In genomic region chr4:65604515-65604914, GRCh38 we compare ENCODE assay signal across 33 cellular contexts.
"Had no signal": no experiment of that assay in that cellular context is flagged by ENCODE, and none has a peak within 500 bp of the region (broad histone marks: within the 10 kb centered on the region; RNA-seq: fewer than 3 reads in every experiment).

No MANE protein-coding gene starts in this region.

- H3K36me3 ChIP-seq: neutrophil, ovary, spleen, suprapubic skin, tibial artery, transverse colon, upper lobe of right lung, uterus had no signal

- H3K4me1 ChIP-seq: parathyroid adenoma, psoas muscle, spleen, suprapubic skin, testis, tibial artery, transverse colon, upper lobe of right lung, uterus had no signal

- H3K4me2 ChIP-seq: smooth muscle cell had no signal

- H3K36me3 Mint-ChIP-seq: naive thymus-derived CD8-positive, alpha-beta T cell; natural killer cell treated with Interleukin-12 subunit alpha and Interleukin-12 subunit beta and Interleukin-15 and Interleukin-18, amount 100 ng/mL, for 72 hours; stimulated activated memory B cell treated with anti-CD40 and anti-IgM and Interleukin-4, amounts not matched to agents 10 μg/mL and 1 μg/mL and 100 μg/mL, for 72 hours; type B pancreatic cell had no signal

- H3K9me3 Mint-ChIP-seq: nephron progenitor cell; neural crest cell; stimulated activated memory B cell treated with anti-CD40 and anti-IgM and Interleukin-4, amounts not matched to agents 10 μg/mL and 1 μg/mL and 100 μg/mL, for 72 hours; type B pancreatic cell had no signal

- H3K4me3 Mint-ChIP-seq: naive thymus-derived CD8-positive, alpha-beta T cell; natural killer cell treated with Interleukin-12 subunit alpha and Interleukin-12 subunit beta and Interleukin-15 and Interleukin-18, amount 100 ng/mL, for 72 hours; nephron progenitor cell; neural crest cell; stimulated activated memory B cell treated with anti-CD40 and anti-IgM and Interleukin-4, amounts not matched to agents 10 μg/mL and 1 μg/mL and 100 μg/mL, for 72 hours; stimulated activated naive CD8-positive, alpha-beta T cell treated with anti-CD3 and anti-CD28 coated beads, Interleukin-15, amount 100 ng/mL, for 72 hours; type B pancreatic cell had no signal

- ATAC-seq: naive thymus-derived CD8-positive, alpha-beta T cell; natural killer cell treated with Interleukin-12 subunit alpha and Interleukin-12 subunit beta and Interleukin-15 and Interleukin-18, amount 100 ng/mL, for 72 hours; psoas muscle; right cardiac atrium; sciatic nerve; stimulated activated memory B cell treated with anti-CD40 and anti-IgM and Interleukin-4, amounts not matched to agents 10 μg/mL and 1 μg/mL and 100 μg/mL, for 72 hours; stimulated activated naive CD8-positive, alpha-beta T cell treated with anti-CD3 and anti-CD28 coated beads, Interleukin-15, amount 100 ng/mL, for 72 hours; stimulated activated naive CD8-positive, alpha-beta T cell treated with anti-CD3 and anti-CD28 coated beads, Interleukin-15, Interleukin-2, amounts not matched to agents 100 U/mL and 50 U/mL, for 24 hours; upper lobe of right lung had no signal

- H3K9me3 ChIP-seq: neutrophil, ovary, psoas muscle, suprapubic skin, testis, tibial artery, transverse colon, upper lobe of right lung, uterus had no signal

- H3K27ac ChIP-seq: neutrophil, ovary, parathyroid adenoma, psoas muscle, skin epidermis, spleen, suprapubic skin, testis, tibial artery, transverse colon, upper lobe of right lung, uterus had no signal

- H3K27ac Mint-ChIP-seq: naive thymus-derived CD8-positive, alpha-beta T cell; natural killer cell treated with Interleukin-12 subunit alpha and Interleukin-12 subunit beta and Interleukin-15 and Interleukin-18, amount 100 ng/mL, for 72 hours; nephron progenitor cell; progenitor cell of endocrine pancreas; stimulated activated memory B cell treated with anti-CD40 and anti-IgM and Interleukin-4, amounts not matched to agents 10 μg/mL and 1 μg/mL and 100 μg/mL, for 72 hours; stimulated activated naive CD8-positive, alpha-beta T cell treated with anti-CD3 and anti-CD28 coated beads, Interleukin-15, amount 100 ng/mL, for 72 hours; type B pancreatic cell had no signal

- H3K27me3 ChIP-seq: neutrophil, ovary, spleen, suprapubic skin, testis, tibial artery, transverse colon, upper lobe of right lung, uterus had no signal

- H3K4me3 ChIP-seq: ovary, psoas muscle, skin epidermis, smooth muscle cell, spleen, suprapubic skin, testis, tibial artery, transverse colon, upper lobe of right lung, uterus had no signal

- H3K4me1 Mint-ChIP-seq: naive thymus-derived CD8-positive, alpha-beta T cell; nephron progenitor cell; stimulated activated memory B cell treated with anti-CD40 and anti-IgM and Interleukin-4, amounts not matched to agents 10 μg/mL and 1 μg/mL and 100 μg/mL, for 72 hours; stimulated activated naive CD8-positive, alpha-beta T cell treated with anti-CD3 and anti-CD28 coated beads, Interleukin-15, amount 100 ng/mL, for 72 hours had no signal

- H3K27me3 Mint-ChIP-seq: naive thymus-derived CD8-positive, alpha-beta T cell; natural killer cell treated with Interleukin-12 subunit alpha and Interleukin-12 subunit beta and Interleukin-15 and Interleukin-18, amount 100 ng/mL, for 72 hours; progenitor cell of endocrine pancreas; stimulated activated memory B cell treated with anti-CD40 and anti-IgM and Interleukin-4, amounts not matched to agents 10 μg/mL and 1 μg/mL and 100 μg/mL, for 72 hours; stimulated activated naive CD8-positive, alpha-beta T cell treated with anti-CD3 and anti-CD28 coated beads, Interleukin-15, amount 100 ng/mL, for 72 hours had no signal

- DNase-seq: naive thymus-derived CD8-positive, alpha-beta T cell; nephron progenitor cell; nucleus accumbens; ovary; posterior cingulate gyrus; psoas muscle; right cardiac atrium; spleen; stimulated activated CD4-positive, alpha-beta T cell treated with anti-CD3 and anti-CD28 coated beads, Interleukin-12 subunit alpha, Interleukin-12 subunit beta, amount 100 ng/mL, for 4 hours; stimulated activated CD4-positive, alpha-beta T cell treated with anti-CD3 and anti-CD28 coated beads, Interleukin-1b, Interleukin-23, amount 100 ng/mL, for 48 hours; stimulated activated CD4-positive, alpha-beta T cell treated with anti-CD3 and anti-CD28 coated beads, Interleukin-4, amount 100 ng/mL, for 1 hour; stimulated activated CD4-positive, alpha-beta T cell treated with anti-CD3 and anti-CD28 coated beads, Interleukin-4, amount 100 ng/mL, for 4 hours; stimulated activated CD8-positive, alpha-beta memory T cell treated with anti-CD3 and anti-CD28 coated beads, Interleukin-4, amount 100 ng/mL, for 48 hours; stimulated activated naive CD4-positive, alpha-beta T cell; stimulated activated naive CD8-positive, alpha-beta T cell treated with anti-CD3 and anti-CD28 coated beads, Interleukin-15, amount 100 ng/mL, for 72 hours; stimulated activated naive CD8-positive, alpha-beta T cell treated with anti-CD3 and anti-CD28 coated beads, Interleukin-15, Interleukin-2, amounts not matched to agents 100 U/mL and 50 U/mL, for 24 hours; substantia nigra; testis; tibial artery; transverse colon; upper lobe of right lung; uterus had no signal
